33 cellular contexts compared by ENCODE assay signal in the genomic region with DNA sequence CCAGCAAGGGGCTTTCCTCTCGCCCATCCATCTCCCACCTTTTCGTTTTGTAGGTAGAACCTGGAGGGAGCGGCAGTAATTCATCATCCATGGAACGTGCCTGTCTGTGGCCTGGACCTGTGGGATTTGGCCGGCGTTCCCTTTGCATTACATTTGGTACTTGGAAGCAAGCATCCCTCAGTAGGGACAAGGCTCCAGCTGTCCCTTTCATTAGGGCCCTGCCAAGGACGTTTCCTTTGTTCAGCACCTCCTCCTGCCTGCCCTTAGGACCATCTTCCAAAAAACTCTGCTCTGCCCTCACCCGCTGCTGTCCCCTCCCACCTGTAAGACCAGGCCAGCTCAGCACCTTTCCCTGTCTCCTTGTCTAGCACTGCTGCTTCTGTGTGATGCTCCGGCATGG.
"Had no signal": no experiment of that assay in that cellular context is flagged by ENCODE, and none has a peak within 500 bp of the region (broad histone marks: within the 10 kb centered on the region; RNA-seq: fewer than 3 reads in every experiment).

No MANE protein-coding gene starts in this region.

- H3K27ac Mint-ChIP-seq: activated B cell treated with CpG ODN at 0.5 μM for 24 hours; activated CD4-positive, alpha-beta memory T cell treated with anti-CD3 and anti-CD28 coated beads for 36 hours; activated CD4-positive, alpha-beta T cell treated with anti-CD3 and anti-CD28 coated beads, Interleukin-2, amount 10 ng/mL, durations not matched to agents 24 days and 14 days; activated CD8-positive, alpha-beta T cell treated with anti-CD3 and anti-CD28 coated beads for 36 hours; activated naive CD4-positive, alpha-beta T cell treated with anti-CD3 and anti-CD28 coated beads for 36 hours; activated naive CD4-positive, alpha-beta T cell treated with anti-CD3 and anti-CD28 coated beads, Interleukin-2, amount 50 U/mL, for 72 hours; activated naive CD8-positive, alpha-beta T cell treated with anti-CD3 and anti-CD28 coated beads for 36 hours; activated T-cell treated with anti-CD3 and anti-CD28 coated beads, Interleukin-2, amount 50 U/mL, for 72 hours; activated T-helper 1 cell treated with anti-CD3 and anti-CD28 coated beads, Interleukin-12 subunit alpha, Interleukin-12 subunit beta, Interleukin-2, Interleukin-4 antibody, amounts not matched to agents 30 ng/mL and 10 ng/mL and 1 ng/mL, durations not matched to agents 14 hours and 24 hours and 36 hours; activated T-helper 17 cell treated with anti-CD3 and anti-CD28 coated beads, Interleukin-2, amount 50 U/mL, for 72 hours; T-helper 1 cell treated with Interleukin-12 subunit alpha and Interleukin-12 subunit beta and Interleukin-4 antibody, amounts not matched to agents 30 μg/mL and 1 μg/mL, for 36 hours; T-helper 2 cell treated with Interferon-gamma antibody and Interleukin-4, amounts not matched to agents 5 μg/mL and 100 μg/mL, for 36 hours had no signal

- H3K27me3 Mint-ChIP-seq: activated B cell treated with CpG ODN at 0.5 μM for 24 hours; activated CD4-positive, alpha-beta T cell treated with anti-CD3 and anti-CD28 coated beads, Interleukin-2, amount 10 ng/mL, durations not matched to agents 24 days and 14 days had no signal

- H3K4me1 Mint-ChIP-seq: activated B cell treated with CpG ODN at 0.5 μM for 24 hours; activated CD4-positive, alpha-beta T cell treated with anti-CD3 and anti-CD28 coated beads, Interleukin-2, amount 10 ng/mL, durations not matched to agents 24 days and 14 days; activated naive CD8-positive, alpha-beta T cell treated with anti-CD3 and anti-CD28 coated beads for 36 hours; activated T-helper 17 cell treated with anti-CD3 and anti-CD28 coated beads, Interleukin-2, amount 50 U/mL, for 72 hours had no signal

- DNase-seq: activated B cell treated with CpG ODN at 0.5 μM for 24 hours; activated CD4-positive, alpha-beta memory T cell treated with anti-CD3 and anti-CD28 coated beads for 36 hours; activated CD4-positive, alpha-beta T cell treated with anti-CD3 and anti-CD28 coated beads for 4 hours; activated CD4-positive, alpha-beta T cell treated with anti-CD3 and anti-CD28 coated beads, Interleukin-2, amount 10 ng/mL, durations not matched to agents 24 days and 14 days; activated CD4-positive, alpha-beta T cell treated with anti-CD3 and anti-CD28 coated beads, Interleukin-2, amount 50 U/mL, for 1 hour; activated CD4-positive, alpha-beta T cell treated with anti-CD3 and anti-CD28 coated beads, Interleukin-2, amount 50 U/mL, for 4 hours; activated CD4-positive, CD25-positive, alpha-beta regulatory T cell treated with anti-CD3 and anti-CD28 coated beads, Interleukin-2, amount 50 U/mL, for 72 hours; activated CD8-positive, alpha-beta memory T cell treated with anti-CD3 and anti-CD28 coated beads, Interleukin-2, amount 50 U/mL, for 4 hours; activated CD8-positive, alpha-beta T cell treated with anti-CD3 and anti-CD28 coated beads for 36 hours; activated effector memory CD4-positive, alpha-beta T cell treated with anti-CD3 and anti-CD28 coated beads, Interleukin-2, amount 50 U/mL, for 16 hours; activated gamma-delta T cell treated with Interleukin-2 at 50 U/mL for 16 hours; activated naive CD4-positive, alpha-beta T cell; activated naive CD4-positive, alpha-beta T cell treated with anti-CD3 and anti-CD28 coated beads for 36 hours; activated naive CD4-positive, alpha-beta T cell treated with anti-CD3 and anti-CD28 coated beads, Interleukin-2, amount 50 U/mL, for 16 hours; activated naive CD8-positive, alpha-beta T cell treated with anti-CD3 and anti-CD28 coated beads for 36 hours; activated T-cell treated with anti-CD3 and anti-CD28 coated beads for 4 hours; activated T-cell treated with anti-CD3 and anti-CD28 coated beads, Interleukin-2, amount 50 U/mL, for 1 hour; activated T-cell treated with anti-CD3 and anti-CD28 coated beads, Interleukin-2, amount 50 U/mL, for 4 hours; activated T-cell treated with anti-CD3 and anti-CD28 coated beads, Interleukin-2, amount 50 U/mL, for 72 hours; adrenal gland; amniotic stem cell; aorta; body of pancreas; brain microvascular endothelial cell; central memory CD4-positive, alpha-beta T cell; T-helper 1 cell; T-helper 2 cell; T-helper 9 cell had no signal

- H3K4me3 Mint-ChIP-seq: activated B cell treated with CpG ODN at 0.5 μM for 24 hours; activated CD4-positive, alpha-beta memory T cell treated with anti-CD3 and anti-CD28 coated beads for 36 hours; activated CD4-positive, alpha-beta T cell treated with anti-CD3 and anti-CD28 coated beads, Interleukin-2, amount 10 ng/mL, durations not matched to agents 24 days and 14 days; activated CD8-positive, alpha-beta T cell treated with anti-CD3 and anti-CD28 coated beads for 36 hours; activated naive CD4-positive, alpha-beta T cell treated with anti-CD3 and anti-CD28 coated beads for 36 hours; activated naive CD8-positive, alpha-beta T cell treated with anti-CD3 and anti-CD28 coated beads for 36 hours; activated T-cell treated with anti-CD3 and anti-CD28 coated beads, Interleukin-2, amount 50 U/mL, for 4 hours; activated T-cell treated with anti-CD3 and anti-CD28 coated beads, Interleukin-2, amount 50 U/mL, for 72 hours; activated T-helper 1 cell treated with anti-CD3 and anti-CD28 coated beads, Interleukin-12 subunit alpha, Interleukin-12 subunit beta, Interleukin-2, Interleukin-4 antibody, amounts not matched to agents 30 ng/mL and 10 ng/mL and 1 ng/mL, durations not matched to agents 14 hours and 24 hours and 36 hours; activated T-helper 17 cell treated with anti-CD3 and anti-CD28 coated beads, Interleukin-2, amount 50 U/mL, for 72 hours; T-helper 1 cell treated with Interleukin-12 subunit alpha and Interleukin-12 subunit beta and Interleukin-4 antibody, amounts not matched to agents 30 μg/mL and 1 μg/mL, for 36 hours; T-helper 2 cell treated with Interferon-gamma antibody and Interleukin-4, amounts not matched to agents 5 μg/mL and 100 μg/mL, for 36 hours had no signal

- H3K36me3 Mint-ChIP-seq: activated CD4-positive, alpha-beta memory T cell treated with anti-CD3 and anti-CD28 coated beads for 36 hours; activated naive CD4-positive, alpha-beta T cell treated with anti-CD3 and anti-CD28 coated beads, Interleukin-2, amount 50 U/mL, for 72 hours; activated naive CD8-positive, alpha-beta T cell treated with anti-CD3 and anti-CD28 coated beads for 36 hours had no signal

- H3K9me3 Mint-ChIP-seq: activated B cell treated with CpG ODN at 0.5 μM for 24 hours; activated CD4-positive, alpha-beta memory T cell treated with anti-CD3 and anti-CD28 coated beads for 36 hours; activated CD4-positive, alpha-beta T cell treated with anti-CD3 and anti-CD28 coated beads, Interleukin-2, amount 10 ng/mL, durations not matched to agents 24 days and 14 days; activated CD8-positive, alpha-beta T cell treated with anti-CD3 and anti-CD28 coated beads for 36 hours; activated naive CD4-positive, alpha-beta T cell treated with anti-CD3 and anti-CD28 coated beads for 36 hours; activated naive CD4-positive, alpha-beta T cell treated with anti-CD3 and anti-CD28 coated beads, Interleukin-2, amount 50 U/mL, for 72 hours; activated T-cell treated with anti-CD3 and anti-CD28 coated beads, Interleukin-2, amount 50 U/mL, for 4 hours; activated T-cell treated with anti-CD3 and anti-CD28 coated beads, Interleukin-2, amount 50 U/mL, for 72 hours; activated T-helper 1 cell treated with anti-CD3 and anti-CD28 coated beads, Interleukin-12 subunit alpha, Interleukin-12 subunit beta, Interleukin-2, Interleukin-4 antibody, amounts not matched to agents 30 ng/mL and 10 ng/mL and 1 ng/mL, durations not matched to agents 14 hours and 24 hours and 36 hours; activated T-helper 17 cell treated with anti-CD3 and anti-CD28 coated beads, Interleukin-2, amount 50 U/mL, for 72 hours; T-helper 1 cell treated with Interleukin-12 subunit alpha and Interleukin-12 subunit beta and Interleukin-4 antibody, amounts not matched to agents 30 μg/mL and 1 μg/mL, for 36 hours; T-helper 2 cell treated with Interferon-gamma antibody and Interleukin-4, amounts not matched to agents 5 μg/mL and 100 μg/mL, for 36 hours had no signal
